Comparison of ENCODE assay signal across 32 cellular contexts in genomic region chr9:113915817-113916474, GRCh38.
"Had no signal": no experiment of that assay in that cellular context is flagged by ENCODE, and none has a peak within 500 bp of the region (broad histone marks: within the 10 kb centered on the region; RNA-seq: fewer than 3 reads in every experiment).

No MANE protein-coding gene starts in this region.

- H3K27ac Mint-ChIP-seq: activated CD8-positive, alpha-beta T cell treated with anti-CD3 and anti-CD28 coated beads for 36 hours; activated naive CD8-positive, alpha-beta T cell; activated T-helper 17 cell treated with anti-CD3 and anti-CD28 coated beads, Interleukin-2, amount 50 U/mL, for 72 hours; dendritic cell treated with granulocyte-macrophage colony-stimulating factor and Interleukin-4, amounts not matched to agents 40 ng/mL and 50 ng/mL, for 4 days; T-helper 17 cell; T-helper 2 cell treated with Interferon-gamma antibody and Interleukin-4, amounts not matched to agents 5 μg/mL and 100 μg/mL, for 36 hours had no signal

- H3K4me3 Mint-ChIP-seq: activated CD8-positive, alpha-beta T cell treated with anti-CD3 and anti-CD28 coated beads for 36 hours; activated naive CD8-positive, alpha-beta T cell; activated T-cell treated with anti-CD3 and anti-CD28 coated beads, Interleukin-2, amount 50 U/mL, for 4 hours; activated T-helper 17 cell treated with anti-CD3 and anti-CD28 coated beads, Interleukin-2, amount 50 U/mL, for 72 hours; central memory CD8-positive, alpha-beta T cell; dendritic cell treated with granulocyte-macrophage colony-stimulating factor and Interleukin-4, amounts not matched to agents 40 ng/mL and 50 ng/mL, for 4 days; T-helper 17 cell; T-helper 2 cell treated with Interferon-gamma antibody and Interleukin-4, amounts not matched to agents 5 μg/mL and 100 μg/mL, for 36 hours had no signal

- H3K27ac ChIP-seq: brain microvascular endothelial cell, coronary artery, dorsolateral prefrontal cortex, esophagus muscularis mucosa, foreskin keratinocyte, gastrocnemius medialis had no signal

- FAIRE-seq: astrocyte had no signal

- H3K27me3 Mint-ChIP-seq: activated CD8-positive, alpha-beta T cell treated with anti-CD3 and anti-CD28 coated beads for 36 hours; activated naive CD8-positive, alpha-beta T cell; activated T-helper 17 cell treated with anti-CD3 and anti-CD28 coated beads, Interleukin-2, amount 50 U/mL, for 72 hours; dendritic cell treated with granulocyte-macrophage colony-stimulating factor and Interleukin-4, amounts not matched to agents 40 ng/mL and 50 ng/mL, for 4 days had no signal

- ATAC-seq: activated CD8-positive, alpha-beta T cell treated with anti-CD3 and anti-CD28 coated beads for 36 hours; activated T-cell treated with anti-CD3 and anti-CD28 coated beads, Interleukin-2, amount 50 U/mL, for 4 hours; activated T-helper 17 cell treated with anti-CD3 and anti-CD28 coated beads, Interleukin-2, amount 50 U/mL, for 72 hours; foreskin keratinocyte; gastrocnemius medialis; T-helper 17 cell had no signal

- H3K4me1 Mint-ChIP-seq: activated T-helper 17 cell treated with anti-CD3 and anti-CD28 coated beads, Interleukin-2, amount 50 U/mL, for 72 hours; central memory CD8-positive, alpha-beta T cell; T-helper 17 cell had no signal

- H3K4me3 ChIP-seq: coronary artery, dorsolateral prefrontal cortex, esophagus muscularis mucosa, gastrocnemius medialis had no signal

- H3K36me3 ChIP-seq: brain microvascular endothelial cell, esophagus muscularis mucosa, gastrocnemius medialis had no signal

- DNase-seq: activated CD4-positive, alpha-beta T cell treated with anti-CD3 and anti-CD28 coated beads for 4 hours; activated CD4-positive, alpha-beta T cell treated with anti-CD3 and anti-CD28 coated beads, Interleukin-2, amount 50 U/mL, for 1 hour; activated CD4-positive, alpha-beta T cell treated with anti-CD3 and anti-CD28 coated beads, Interleukin-2, amount 50 U/mL, for 48 hours; activated CD4-positive, CD25-positive, alpha-beta regulatory T cell; activated CD4-positive, CD25-positive, alpha-beta regulatory T cell treated with anti-CD3 and anti-CD28 coated beads, Interleukin-2, amount 50 U/mL, for 72 hours; activated CD8-positive, alpha-beta memory T cell treated with anti-CD3 and anti-CD28 coated beads for 24 hours; activated CD8-positive, alpha-beta T cell treated with anti-CD3 and anti-CD28 coated beads for 36 hours; activated effector memory CD4-positive, alpha-beta T cell treated with Interleukin-2 at 50 U/mL for 16 hours; activated gamma-delta T cell treated with Interleukin-2 at 50 U/mL for 16 hours; activated naive CD4-positive, alpha-beta T cell treated with anti-CD3 and anti-CD28 coated beads, Interleukin-2, amount 50 U/mL, for 16 hours; activated naive CD4-positive, alpha-beta T cell treated with Interleukin-2 at 50 U/mL for 16 hours; activated T-cell treated with anti-CD3 and anti-CD28 coated beads, Interleukin-2, amount 50 U/mL, for 4 hours; amniotic stem cell; anterior cingulate cortex; brain microvascular endothelial cell; dorsolateral prefrontal cortex; effector memory CD4-positive, alpha-beta T cell; erythroblast; foreskin keratinocyte; gastrocnemius medialis; glutamatergic neuron; T-helper 1 cell; T-helper 17 cell; T1000 had no signal

- H3K27me3 ChIP-seq: brain microvascular endothelial cell, dorsolateral prefrontal cortex, esophagus muscularis mucosa, foreskin keratinocyte, gastrocnemius medialis had no signal

- H3K9me3 Mint-ChIP-seq: activated CD8-positive, alpha-beta T cell treated with anti-CD3 and anti-CD28 coated beads for 36 hours; activated T-cell treated with anti-CD3 and anti-CD28 coated beads, Interleukin-2, amount 50 U/mL, for 4 hours; activated T-helper 17 cell treated with anti-CD3 and anti-CD28 coated beads, Interleukin-2, amount 50 U/mL, for 72 hours; central memory CD8-positive, alpha-beta T cell; dendritic cell treated with granulocyte-macrophage colony-stimulating factor and Interleukin-4, amounts not matched to agents 40 ng/mL and 50 ng/mL, for 4 days; T-helper 2 cell treated with Interferon-gamma antibody and Interleukin-4, amounts not matched to agents 5 μg/mL and 100 μg/mL, for 36 hours had no signal

- H3K36me3 Mint-ChIP-seq: activated naive CD8-positive, alpha-beta T cell had no signal

- H3K9me3 ChIP-seq: esophagus muscularis mucosa, gastrocnemius medialis had no signal
